Comparison of ENCODE assay signal across 14 cellular contexts in the genomic region with DNA sequence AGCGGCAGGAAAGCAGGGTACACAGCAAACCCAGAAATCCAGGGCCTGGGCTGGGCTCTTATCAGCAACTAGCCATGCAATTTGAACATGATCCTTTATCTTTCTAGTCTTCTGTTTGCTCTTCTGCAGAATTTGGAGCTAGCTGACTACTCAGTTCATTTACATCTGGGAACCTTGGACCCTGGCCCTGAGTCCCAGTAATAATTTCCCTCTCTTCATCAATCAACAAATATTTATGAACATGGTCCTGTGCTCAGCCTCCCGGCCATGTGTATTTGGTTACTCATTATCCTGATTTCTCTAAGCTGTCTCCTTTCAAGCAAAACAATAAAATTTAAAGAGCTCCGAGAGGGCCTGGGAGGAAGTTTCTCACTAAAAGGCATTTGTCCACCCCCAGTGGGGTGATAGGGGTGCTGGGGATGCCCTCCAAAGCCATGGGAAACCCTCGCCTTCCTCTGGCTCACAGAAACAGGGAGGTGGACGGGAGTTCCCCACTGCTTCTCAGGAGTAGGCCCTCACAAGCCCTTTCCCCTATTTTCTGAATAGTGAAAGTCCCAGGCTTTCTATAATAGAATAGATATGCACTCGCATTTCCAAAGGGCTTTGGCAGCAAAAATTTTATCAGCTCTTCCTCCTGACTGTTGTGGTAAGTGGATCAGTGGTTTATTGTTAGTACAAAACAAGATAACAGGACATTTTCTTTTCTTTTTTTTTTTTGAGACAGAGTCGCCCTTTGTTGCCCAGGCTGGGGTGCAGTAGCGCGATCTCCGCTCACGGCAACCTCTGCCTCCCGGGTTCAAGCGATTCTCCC. TPM values are rescaled to one million over a fixed set of nuclear protein-coding genes. Genes with fewer than 3 reads are reported as not detected.
DNase-seq lines count a peak whose midpoint lies in the region; ATAC-seq, FAIRE-seq and TF ChIP-seq lines count a peak whose summit lies in the region.
"Had no signal": no experiment of that assay in that cellular context is flagged by ENCODE, and none has a peak within 500 bp of the region (broad histone marks: within the 10 kb centered on the region; RNA-seq: fewer than 3 reads in every experiment).

No MANE protein-coding gene starts in this region.

- no peaks in the 10 kb centered on the region for H3K36me3 Mint-ChIP-seq in Caco-2 (ENCODE audit: insufficient read depth, unreplicated experiment)
- no peaks in the 10 kb centered on the region for H3K36me3 Mint-ChIP-seq in progenitor cell of endocrine pancreas (ENCODE audit: insufficient read depth)
- H3K36me3 Mint-ChIP-seq: activated naive CD8-positive, alpha-beta T cell treated with anti-CD3 and anti-CD28 coated beads, Interleukin-2, amount 10 ng/mL, durations not matched to agents 7 days and 5 days had no signal

- H3K27me3 Mint-ChIP-seq in Caco-2 (ENCODE audit: insufficient read depth, unreplicated experiment) (no peaks in the 10 kb centered on the region), progenitor cell of endocrine pancreas (no peaks in the 10 kb centered on the region)

- CTCF ChIA-PET in Caco-2 (lab: Charles Lee), result interaction anchor here (0.6 to 2.8 kb wide), 6 partner anchors 76 to 526 kb away, joined by 3 to 23 read pairs (median 5); no protein-coding TSS in a partner anchor

- no TSS peak for BruUV-seq in Caco-2 (replicated peaks; lab: Mats Ljungman, UMichigan)

- no peak for ATAC-seq in GM19467 (IDR thresholded peaks at IDR 0.05; ENCODE audit: unreplicated experiment)

- DNase-seq in Caco-2 (peak; percentile 85 to 88), adrenal gland (peak in 5 of 7 donors; percentile 56 to 66 (median 62)), progenitor cell of endocrine pancreas (ENCODE audit: low spot score, unreplicated experiment) (no peak), epidermal melanocyte (ENCODE audit: insufficient read length, low spot score) (no peak), dedifferentiated amniotic fluid mesenchymal stem cell (ENCODE audit: extremely low spot score) (no peak)
- no peak for DNase-seq in activated effector memory CD4-positive, alpha-beta T cell treated with anti-CD3 and anti-CD28 coated beads, Interleukin-2, amount 50 U/mL, for 16 hours
- DNase-seq: activated naive CD8-positive, alpha-beta T cell treated with anti-CD3 and anti-CD28 coated beads, Interleukin-2, amount 10 ng/mL, durations not matched to agents 7 days and 5 days; effector CD4-positive, alpha-beta T cell; mesendoderm; NCI-H2029 treated with DMSO at 0.1 percent for 48 hours; T-helper 1 cell had no signal

- H3K4me3 ChIP-seq in Caco-2 (ENCODE audit: low read depth, low read length) (0 out of 2 replicates have a peak overlapping the region, but pooled peaks have one; percentile 10), adrenal gland (no peak overlapping the region)

- intact Hi-C loops in Caco-2 (cut with micrococcal nuclease; ENCODE audit: unreplicated experiment) (loop anchor here (2.0 kb wide), 1 partner anchor 79 kb away; no protein-coding TSS in a partner anchor), adrenal gland (cut with DNase I) (no loop called here)

- peak overlapping the region; percentile 50 for H3K27ac Mint-ChIP-seq in Caco-2 (ENCODE audit: unreplicated experiment)
- peak overlapping the region; percentile 94 for H3K27ac Mint-ChIP-seq in progenitor cell of endocrine pancreas
- H3K27ac Mint-ChIP-seq: activated naive CD8-positive, alpha-beta T cell treated with anti-CD3 and anti-CD28 coated beads, Interleukin-2, amount 10 ng/mL, durations not matched to agents 7 days and 5 days had no signal

- H3K36me3 ChIP-seq in Caco-2 (ENCODE audit: control insufficient read depth, insufficient read depth, low read length) (no peaks in the 10 kb centered on the region; the same call in 1 of the 2 replicates), adrenal gland (replicated peaks in 1 of 2) (no peaks in the 10 kb centered on the region)

- peak overlapping the region in 4 of 5 donors; percentile 64 to 89 (median 82) for H3K27ac ChIP-seq in adrenal gland
- H3K27ac ChIP-seq: KMS-11 had no signal

- H3K9me3 Mint-ChIP-seq in Caco-2 (ENCODE audit: unreplicated experiment), result no peaks in the 10 kb centered on the region
- H3K9me3 Mint-ChIP-seq in progenitor cell of endocrine pancreas (ENCODE audit: low read depth), result no peaks in the 10 kb centered on the region
- H3K9me3 Mint-ChIP-seq: activated naive CD8-positive, alpha-beta T cell treated with anti-CD3 and anti-CD28 coated beads, Interleukin-2, amount 10 ng/mL, durations not matched to agents 7 days and 5 days had no signal

- no peaks in the 10 kb centered on the region for H3K27me3 ChIP-seq in Caco-2 (replicated peaks; ENCODE audit: control insufficient read depth, insufficient read depth, low read length)
- H3K27me3 ChIP-seq in adrenal gland, result no peaks in the 10 kb centered on the region

- TF ChIP-seq CTCF in Caco-2 (IDR thresholded peaks at IDR 0.05; ENCODE audit: insufficient read depth in 1 of 2, low read depth in 1 of 2, low read length in 1 of 2, severe bottlenecking in 1 of 2, unreplicated experiment in 1 of 2) (no peak), adrenal gland (IDR thresholded peaks at IDR 0.05) (no peak), progenitor cell of endocrine pancreas (IDR thresholded peaks at IDR 0.05; ENCODE audit: unreplicated experiment) (no peak)

- TF ChIP-seq POLR2A in adrenal gland (IDR thresholded peaks at IDR 0.05), result no peak

- 53 to 61% (median 57%) methylated on average over 13 of the region's 13 CpGs for WGBS in adrenal gland, 4 donors

- FAIRE-seq in islet of Langerhans (lab: Jason Lieb, UNC), result peak; percentile 58

- H3K9me3 ChIP-seq in Caco-2, result no peaks in the 10 kb centered on the region
- no peaks in the 10 kb centered on the region for H3K9me3 ChIP-seq in adrenal gland (replicated peaks in 1 of 3)

- H3K4me1 Mint-ChIP-seq in Caco-2 (ENCODE audit: low read depth, unreplicated experiment), result peaks cover 40% of the 10 kb centered on the region
- H3K4me1 Mint-ChIP-seq in progenitor cell of endocrine pancreas (ENCODE audit: low read depth), result peaks cover 30% of the 10 kb centered on the region
- H3K4me1 Mint-ChIP-seq: activated naive CD8-positive, alpha-beta T cell treated with anti-CD3 and anti-CD28 coated beads, Interleukin-2, amount 10 ng/mL, durations not matched to agents 7 days and 5 days had no signal

- H3K4me3 Mint-ChIP-seq in Caco-2 (ENCODE audit: unreplicated experiment) (peak overlapping the region; percentile 64), progenitor cell of endocrine pancreas (ENCODE audit: low read depth) (no peak overlapping the region)
- H3K4me3 Mint-ChIP-seq: activated naive CD8-positive, alpha-beta T cell treated with anti-CD3 and anti-CD28 coated beads, Interleukin-2, amount 10 ng/mL, durations not matched to agents 7 days and 5 days had no signal

- H3K4me1 ChIP-seq in Caco-2 (peaks cover 67% of the 10 kb centered on the region), adrenal gland (replicated peaks in 1 of 2) (peaks cover 8 to 14% of the 10 kb centered on the region in 2 donors)

- POLR2A ChIA-PET in Caco-2 (lab: Charles Lee), result interaction anchor here (0.6 to 1.0 kb wide), 2 partner anchors 73 to 119 kb away, joined by 3 read pairs; no protein-coding TSS in a partner anchor

RNA-seq across cellular contexts. Expression of gene WDR59, which starts 6.9 kb away (rescaled TPM):
- total RNA-seq in Caco-2 (2022), result 148 and 174 TPM in 2 replicates
- 100 to 1,000 TPM in 1 of 8 donors, 10 to 100 TPM in 7; 21.5 to 130 (median 72.2) TPM for total RNA-seq in adrenal gland
- 10 to 100 TPM; 56.7 to 71.1 (median 57.0) TPM for polyA plus RNA-seq in adrenal gland
- 150 and 154 TPM in 2 replicates for total RNA-seq in progenitor cell of endocrine pancreas

RNA-seq across cellular contexts. Expression of gene ZNRF1, which starts 7.0 kb away (rescaled TPM):
- 68.6 and 73.8 TPM in 2 replicates for total RNA-seq in Caco-2 (2022)
- total RNA-seq in adrenal gland, result 10 to 100 TPM; 22.8 to 29.2 (median 27.7) TPM
- 10 to 100 TPM in 2 of 3 donors, 1 to 10 TPM in 1; 9.9 to 20.7 (median 13.6) TPM for polyA plus RNA-seq in adrenal gland
- total RNA-seq in progenitor cell of endocrine pancreas, result 66.1 and 71.6 TPM in 2 replicates

Comparison
In these comparisons a context has a peak if more than half of its experiments do, and no peak if none do; other contexts are left out.
1. DNase-seq: peak in Caco-2 (2 of 2) and adrenal gland (5 of 7); none in progenitor cell of endocrine pancreas (single experiment), epidermal melanocyte (single experiment), activated effector memory CD4-positive, alpha-beta T cell treated with anti-CD3 and anti-CD28 coated beads, Interleukin-2, amount 50 U/mL, for 16 hours (single experiment) and dedifferentiated amniotic fluid mesenchymal stem cell (single experiment).